In genomic region chr1:165075725-165076370, GRCh38 we compare ENCODE assay signal across 8 cellular contexts.
DNase-seq lines count a peak whose midpoint lies in the region; ATAC-seq and TF ChIP-seq lines count a peak whose summit lies in the region.

No MANE protein-coding gene starts in this region.

- no peaks in the 10 kb centered on the region for H3K4me1 Mint-ChIP-seq in stimulated activated memory B cell treated with anti-CD40 and anti-IgM and Interleukin-4, amounts not matched to agents 10 μg/mL and 1 μg/mL and 100 μg/mL, for 72 hours

- ATAC-seq in SK-N-SH treated with all-trans-retinoic acid at 6 μM for 48 hours (peak; percentile 85), left ventricle myocardium superior (peak; percentile 55), HG02623 (IDR thresholded peaks at IDR 0.05; ENCODE audit: unreplicated experiment) (no peak), GM21447 (IDR thresholded peaks at IDR 0.05; ENCODE audit: unreplicated experiment) (no peak)
- ATAC-seq in stimulated activated memory B cell treated with anti-CD40 and anti-IgM and Interleukin-4, amounts not matched to agents 10 μg/mL and 1 μg/mL and 100 μg/mL, for 72 hours: no peak

- DNase-seq in LNCaP clone FGC (ENCODE audit: low read depth): peak; percentile 21
- no peak for DNase-seq in left ventricle myocardium superior
- DNase-seq in DMS79 (lab: John Stamatoyannopoulos, UW): no peak

- no peak overlapping the region for H3K27ac Mint-ChIP-seq in stimulated activated memory B cell treated with anti-CD40 and anti-IgM and Interleukin-4, amounts not matched to agents 10 μg/mL and 1 μg/mL and 100 μg/mL, for 72 hours

- intact Hi-C loops in left ventricle myocardium superior (cut with micrococcal nuclease): loop anchor here (10.0 kb wide), 1 partner anchor 1551 kb away; no protein-coding TSS in a partner anchor

- H3K4me3 ChIP-seq in GM12875 (ENCODE audit: low read depth, low read length): no peak overlapping the region
- no peak overlapping the region for H3K4me3 ChIP-seq in LNCaP clone FGC (ENCODE audit: low read depth, low read length)

- no peaks in the 10 kb centered on the region for H3K36me3 Mint-ChIP-seq in stimulated activated memory B cell treated with anti-CD40 and anti-IgM and Interleukin-4, amounts not matched to agents 10 μg/mL and 1 μg/mL and 100 μg/mL, for 72 hours

- TF ChIP-seq CTCF in GM12875 (IDR thresholded peaks at IDR 0.05; ENCODE audit: borderline replicate concordance, insufficient read depth, low read depth, low read length) (peak; percentile 54; the same call in 1 of the 2 replicates), LNCaP clone FGC (IDR thresholded peaks at IDR 0.05; ENCODE audit: control insufficient read depth, extremely low read depth, insufficient read depth) (peak; percentile 82)

- H3K9me3 Mint-ChIP-seq in stimulated activated memory B cell treated with anti-CD40 and anti-IgM and Interleukin-4, amounts not matched to agents 10 μg/mL and 1 μg/mL and 100 μg/mL, for 72 hours: peaks cover 3% of the 10 kb centered on the region

- no peak overlapping the region for H3K4me3 Mint-ChIP-seq in stimulated activated memory B cell treated with anti-CD40 and anti-IgM and Interleukin-4, amounts not matched to agents 10 μg/mL and 1 μg/mL and 100 μg/mL, for 72 hours

- peaks cover 17% of the 10 kb centered on the region for H3K27me3 Mint-ChIP-seq in stimulated activated memory B cell treated with anti-CD40 and anti-IgM and Interleukin-4, amounts not matched to agents 10 μg/mL and 1 μg/mL and 100 μg/mL, for 72 hours

TF ChIP-seq in SK-N-SH treated with all-trans-retinoic acid at 6 μM for 48 hours, 23 proteins besides CTCF, POLR2A, EP300 and RAD21:
- TF ChIP-seq PATZ1 (CRISPR knock-in tag; IDR thresholded peaks at IDR 0.05; ENCODE audit: borderline replicate concordance) (no peak), PPARA (CRISPR knock-in tag; IDR thresholded peaks at IDR 0.05; ENCODE audit: borderline replicate concordance) (no peak), RARB (CRISPR knock-in tag; IDR thresholded peaks at IDR 0.05) (no peak), CSDC2 (CRISPR knock-in tag; IDR thresholded peaks at IDR 0.05) (no peak), TOX (CRISPR knock-in tag; IDR thresholded peaks at IDR 0.05; ENCODE audit: borderline replicate concordance) (no peak), ZFP30 (CRISPR knock-in tag; IDR thresholded peaks at IDR 0.05) (no peak), BACH2 (CRISPR knock-in tag; IDR thresholded peaks at IDR 0.05; ENCODE audit: borderline replicate concordance) (no peak), GLIS3 (CRISPR knock-in tag; IDR thresholded peaks at IDR 0.05) (no peak), ZNF8 (CRISPR knock-in tag; IDR thresholded peaks at IDR 0.05) (no peak), ZNF70 (CRISPR knock-in tag; IDR thresholded peaks at IDR 0.05) (no peak), POU6F1 (CRISPR knock-in tag; IDR thresholded peaks at IDR 0.05; ENCODE audit: borderline replicate concordance, low read depth) (no peak), ZNF565 (CRISPR knock-in tag; conservative IDR thresholded peaks at IDR 0.05; ENCODE audit: low read depth) (no peak), ZFP3 (CRISPR knock-in tag; IDR thresholded peaks at IDR 0.05) (no peak), ISL1 (CRISPR knock-in tag; IDR thresholded peaks at IDR 0.05) (no peak)
- TF ChIP-seq, protein P1, sequence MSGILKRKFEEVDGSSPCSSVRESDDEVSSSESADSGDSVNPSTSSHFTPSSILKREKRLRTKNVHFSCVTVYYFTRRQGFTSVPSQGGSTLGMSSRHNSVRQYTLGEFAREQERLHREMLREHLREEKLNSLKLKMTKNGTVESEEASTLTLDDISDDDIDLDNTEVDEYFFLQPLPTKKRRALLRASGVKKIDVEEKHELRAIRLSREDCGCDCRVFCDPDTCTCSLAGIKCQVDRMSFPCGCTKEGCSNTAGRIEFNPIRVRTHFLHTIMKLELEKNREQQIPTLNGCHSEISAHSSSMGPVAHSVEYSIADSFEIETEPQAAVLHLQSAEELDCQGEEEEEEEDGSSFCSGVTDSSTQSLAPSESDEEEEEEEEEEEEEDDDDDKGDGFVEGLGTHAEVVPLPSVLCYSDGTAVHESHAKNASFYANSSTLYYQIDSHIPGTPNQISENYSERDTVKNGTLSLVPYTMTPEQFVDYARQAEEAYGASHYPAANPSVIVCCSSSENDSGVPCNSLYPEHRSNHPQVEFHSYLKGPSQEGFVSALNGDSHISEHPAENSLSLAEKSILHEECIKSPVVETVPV (CRISPR knock-in tag; IDR thresholded peaks at IDR 0.05): no peak

Comparison
In these comparisons a context has a peak if more than half of its experiments do, and no peak if none do; other contexts are left out.
1. ATAC-seq: peak in SK-N-SH treated with all-trans-retinoic acid at 6 μM for 48 hours (single experiment) and left ventricle myocardium superior (single experiment); none in stimulated activated memory B cell treated with anti-CD40 and anti-IgM and Interleukin-4, amounts not matched to agents 10 μg/mL and 1 μg/mL and 100 μg/mL, for 72 hours (single experiment), HG02623 (single experiment) and GM21447 (single experiment).